In genomic region chr17:70138309-70138865, GRCh38 we compare ENCODE assay signal across 10 cellular contexts. TPM values are rescaled to one million over a fixed set of nuclear protein-coding genes. Genes with fewer than 3 reads are reported as not detected.
DNase-seq lines count a peak whose midpoint lies in the region; ATAC-seq and TF ChIP-seq lines count a peak whose summit lies in the region.
"Had no signal": no experiment of that assay in that cellular context is flagged by ENCODE, and none has a peak within 500 bp of the region (broad histone marks: within the 10 kb centered on the region; RNA-seq: fewer than 3 reads in every experiment).

No MANE protein-coding gene starts in this region.

- CTCF ChIA-PET in Caco-2 (lab: Charles Lee) = no interaction called here

- no peak for TF ChIP-seq CTCF in Caco-2 (IDR thresholded peaks at IDR 0.05; ENCODE audit: insufficient read depth in 1 of 2, low read depth in 1 of 2, low read length in 1 of 2, severe bottlenecking in 1 of 2, unreplicated experiment in 1 of 2)
- no peak for TF ChIP-seq CTCF in heart left ventricle (IDR thresholded peaks at IDR 0.05)
- no peak for TF ChIP-seq CTCF in sigmoid colon (IDR thresholded peaks at IDR 0.05)
- TF ChIP-seq CTCF in CD14-positive monocyte (IDR thresholded peaks at IDR 0.05) = no peak

- H3K4me1 Mint-ChIP-seq in Caco-2 (ENCODE audit: low read depth, unreplicated experiment) (peaks cover 20% of the 10 kb centered on the region), CD14-positive monocyte (peaks cover 16% of the 10 kb centered on the region)

- H3K27me3 ChIP-seq in Caco-2 (replicated peaks; ENCODE audit: control insufficient read depth, insufficient read depth, low read length) = no peaks in the 10 kb centered on the region
- H3K27me3 ChIP-seq in heart left ventricle = no peaks in the 10 kb centered on the region
- H3K27me3 ChIP-seq in sigmoid colon = no peaks in the 10 kb centered on the region

- intact Hi-C loops in Caco-2 (cut with micrococcal nuclease; ENCODE audit: unreplicated experiment) (loop anchor here (1.0 kb wide), 1 partner anchor 63 kb away; the partner anchor contains the start of gene KCNJ16), heart left ventricle (cut with DNase I) (loop anchor here in 2 of 10 donors (5.0 to 10.0 kb wide), 2 partner anchors 64 to 411 kb away; partner anchors contain the start of gene KCNJ16 (in 1 of the 2)), sigmoid colon (cut with DNase I) (loop anchor here (2.0 kb wide), 1 partner anchor 574 kb away; no protein-coding TSS in a partner anchor), CD14-positive monocyte (cut with micrococcal nuclease) (no loop called here)

- ATAC-seq in heart left ventricle (peak in 1 of 4 donors; percentile 25), HG03139 (IDR thresholded peaks at IDR 0.05; ENCODE audit: unreplicated experiment) (no peak)

- H3K27ac Mint-ChIP-seq in Caco-2 (ENCODE audit: unreplicated experiment) (peak overlapping the region; percentile 42), CD14-positive monocyte (no peak overlapping the region)
- H3K27ac Mint-ChIP-seq: activated naive CD4-positive, alpha-beta T cell treated with anti-CD3 and anti-CD28 coated beads, Interleukin-2, amount 10 ng/mL, durations not matched to agents 7 days and 5 days; WTC11 had no signal

- POLR2A ChIA-PET in Caco-2 (lab: Charles Lee) = no interaction called here

- no peak overlapping the region for H3K4me3 Mint-ChIP-seq in Caco-2 (ENCODE audit: unreplicated experiment)
- H3K4me3 Mint-ChIP-seq in CD14-positive monocyte = no peak overlapping the region
- H3K4me3 Mint-ChIP-seq: activated naive CD4-positive, alpha-beta T cell treated with anti-CD3 and anti-CD28 coated beads, Interleukin-2, amount 10 ng/mL, durations not matched to agents 7 days and 5 days; WTC11 had no signal

- peak overlapping the region in 11 of 12 donors; percentile 76 to 86 (median 82) for H3K27ac ChIP-seq in heart left ventricle
- H3K27ac ChIP-seq in sigmoid colon = peak overlapping the region; percentile 6 to 89 (median 83)

- no peak for TF ChIP-seq EP300 in sigmoid colon (IDR thresholded peaks at IDR 0.05)

- TF ChIP-seq POLR2A in heart left ventricle (IDR thresholded peaks at IDR 0.05) = no peak
- TF ChIP-seq POLR2A in sigmoid colon (IDR thresholded peaks at IDR 0.05) = no peak

- no TSS peak for BruUV-seq in Caco-2 (replicated peaks; lab: Mats Ljungman, UMichigan)

- DNase-seq in Caco-2 (no peak), amniotic stem cell (lab: John Stamatoyannopoulos, UW) (peak; percentile 18), heart left ventricle (no peak), sigmoid colon (no peak), NCI-H2227 treated with DMSO at 0.1 percent for 48 hours (lab: John Stamatoyannopoulos, UW) (no peak), CD14-positive monocyte (ENCODE audit: low spot score) (no peak)
- DNase-seq in activated naive CD4-positive, alpha-beta T cell (lab: John Stamatoyannopoulos, UW) = no peak
- DNase-seq: activated naive CD4-positive, alpha-beta T cell treated with anti-CD3 and anti-CD28 coated beads, Interleukin-2, amount 10 ng/mL, durations not matched to agents 7 days and 5 days had no signal

- H3K9me3 Mint-ChIP-seq in Caco-2 (ENCODE audit: unreplicated experiment) (no peaks in the 10 kb centered on the region), CD14-positive monocyte (no peaks in the 10 kb centered on the region)
- H3K9me3 Mint-ChIP-seq: activated naive CD4-positive, alpha-beta T cell treated with anti-CD3 and anti-CD28 coated beads, Interleukin-2, amount 10 ng/mL, durations not matched to agents 7 days and 5 days; WTC11 had no signal

- H3K4me1 ChIP-seq in Caco-2 (peaks cover 22% of the 10 kb centered on the region), heart left ventricle (peaks cover 0 to 22% (median 15%) of the 10 kb centered on the region in 12 donors), sigmoid colon (peaks cover 0 to 22% (median 5%) of the 10 kb centered on the region in 4 donors)

- no peaks in the 10 kb centered on the region for H3K36me3 ChIP-seq in Caco-2 (ENCODE audit: control insufficient read depth, insufficient read depth, low read length)
- no peaks in the 10 kb centered on the region for H3K36me3 ChIP-seq in heart left ventricle
- H3K36me3 ChIP-seq in sigmoid colon = no peaks in the 10 kb centered on the region

- no peaks in the 10 kb centered on the region for H3K36me3 Mint-ChIP-seq in Caco-2 (ENCODE audit: insufficient read depth, unreplicated experiment)
- no peaks in the 10 kb centered on the region for H3K36me3 Mint-ChIP-seq in CD14-positive monocyte
- H3K36me3 Mint-ChIP-seq: activated naive CD4-positive, alpha-beta T cell treated with anti-CD3 and anti-CD28 coated beads, Interleukin-2, amount 10 ng/mL, durations not matched to agents 7 days and 5 days; WTC11 had no signal

- H3K27me3 Mint-ChIP-seq in Caco-2 (ENCODE audit: insufficient read depth, unreplicated experiment) = no peaks in the 10 kb centered on the region
- peaks cover 0 to 2% (median 0%) of the 10 kb centered on the region in 3 donors for H3K27me3 Mint-ChIP-seq in CD14-positive monocyte (ENCODE audit: low read depth in 3 of 3)

- no peak overlapping the region for H3K4me3 ChIP-seq in Caco-2 (ENCODE audit: low read depth, low read length)
- H3K4me3 ChIP-seq in heart left ventricle = no peak overlapping the region
- no peak overlapping the region for H3K4me3 ChIP-seq in sigmoid colon

- WGBS in heart left ventricle, 4 donors = 80 to 86% (median 83%) methylated on average over 3 of the region's 3 CpGs
- WGBS in sigmoid colon, 2 donors = 77 to 80% methylated on average over 3 of the region's 3 CpGs

- H3K9me3 ChIP-seq in Caco-2 = no peaks in the 10 kb centered on the region
- no peaks in the 10 kb centered on the region for H3K9me3 ChIP-seq in heart left ventricle
- no peaks in the 10 kb centered on the region for H3K9me3 ChIP-seq in sigmoid colon

RNA-seq across cellular contexts. Expression of gene KCNJ2, which starts 30.9 kb away (rescaled TPM):
- total RNA-seq in Caco-2 (2022) = 0.70 and 1.0 TPM in 2 replicates
- total RNA-seq in heart left ventricle = 10 to 100 TPM; 28.8 to 60.7 (median 48.8) TPM
- polyA plus RNA-seq in heart left ventricle = 10 to 100 TPM in 1 of 2 donors, 1 to 10 TPM in 1; 7.1 to 24.7 TPM
- 1 to 10 TPM in 3 of 4 donors, under 1 TPM in 1; 0.81 to 2.5 (median 2.1) TPM for total RNA-seq in sigmoid colon
- 1 to 10 TPM in 1 of 3 donors, under 1 TPM in 2; 0.60 to 2.4 (median 0.92) TPM for polyA plus RNA-seq in sigmoid colon
- polyA plus RNA-seq in CD14-positive monocyte = 1 to 10 TPM in 1 of 2 donors, under 1 TPM in 1; 0.37 to 2.0 TPM

Comparison
In these comparisons a context has a peak if more than half of its experiments do, and no peak if none do; other contexts are left out.
1. RNA of gene KCNJ2, which starts 30.9 kb away (total RNA-seq): 28.8 to 60.7 TPM in heart left ventricle; 0.81 to 2.5 TPM in sigmoid colon and 0.70 to 1.0 TPM in Caco-2; every median in the first group is over 4 times any median in the second.
2. intact Hi-C loops: an anchor here in Caco-2 (1.0 kb wide) and sigmoid colon (2.0 kb wide); none called in CD14-positive monocyte.